Comparison of ENCODE assay signal across 1 cellular context in the genomic region with DNA sequence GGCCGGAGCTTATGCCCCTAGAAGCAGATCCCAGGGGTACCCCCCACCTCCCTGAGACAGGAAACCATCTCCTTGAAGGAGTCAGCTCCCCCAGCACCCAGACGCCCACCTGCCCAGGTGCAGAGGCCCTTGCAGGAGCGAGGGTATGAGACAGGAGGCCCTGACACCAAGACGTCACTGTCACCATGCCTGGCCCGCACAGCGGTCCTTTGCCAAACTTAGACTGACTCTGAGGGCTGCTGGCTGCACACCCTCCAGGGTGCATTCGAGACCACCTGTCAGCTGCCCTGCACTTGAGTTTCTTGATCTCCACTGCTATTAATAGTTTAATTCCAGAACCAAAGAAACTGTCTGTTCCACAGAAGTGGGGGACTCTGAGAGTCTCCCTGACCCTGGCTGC.
TF ChIP-seq lines count a peak whose summit lies in the region.

No MANE protein-coding gene starts in this region.

TF ChIP-seq in IMR-90, 13 proteins besides CTCF, POLR2A, EP300 and RAD21 (continued from another document):
- TF ChIP-seq, protein P1, sequence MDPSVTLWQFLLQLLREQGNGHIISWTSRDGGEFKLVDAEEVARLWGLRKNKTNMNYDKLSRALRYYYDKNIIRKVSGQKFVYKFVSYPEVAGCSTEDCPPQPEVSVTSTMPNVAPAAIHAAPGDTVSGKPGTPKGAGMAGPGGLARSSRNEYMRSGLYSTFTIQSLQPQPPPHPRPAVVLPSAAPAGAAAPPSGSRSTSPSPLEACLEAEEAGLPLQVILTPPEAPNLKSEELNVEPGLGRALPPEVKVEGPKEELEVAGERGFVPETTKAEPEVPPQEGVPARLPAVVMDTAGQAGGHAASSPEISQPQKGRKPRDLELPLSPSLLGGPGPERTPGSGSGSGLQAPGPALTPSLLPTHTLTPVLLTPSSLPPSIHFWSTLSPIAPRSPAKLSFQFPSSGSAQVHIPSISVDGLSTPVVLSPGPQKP (IDR thresholded peaks at IDR 0.05; ENCODE audit: borderline replicate concordance, low read depth, low read length) = no peak
- TF ChIP-seq MXI1 (IDR thresholded peaks at IDR 0.05; ENCODE audit: borderline replicate concordance, low read depth, low read length) = no peak
TF ChIP-seq in IMR-90: peak in this region for 0.
